Comparison of ENCODE assay signal across 3 cellular contexts in genomic region chr1:4959216-4959615, GRCh38.
"Had no signal": no experiment of that assay in that cellular context is flagged by ENCODE, and none has a peak within 500 bp of the region (broad histone marks: within the 10 kb centered on the region; RNA-seq: fewer than 3 reads in every experiment).

No MANE protein-coding gene starts in this region.

- DNase-seq: GDM1, GF-D8 had no signal

- H3K4me3 ChIP-seq: GM12878 had no signal

- ATAC-seq: GM12878 had no signal
